Comparison of ENCODE assay signal across 10 cellular contexts in genomic region chr5:60340326-60340725, GRCh38.
"Had no signal": no experiment of that assay in that cellular context is flagged by ENCODE, and none has a peak within 500 bp of the region (broad histone marks: within the 10 kb centered on the region; RNA-seq: fewer than 3 reads in every experiment).

No MANE protein-coding gene starts in this region.

- DNase-seq: activated CD4-positive, alpha-beta T cell treated with anti-CD3 and anti-CD28 coated beads, Interleukin-2, amount 50 U/mL, for 4 hours; activated naive CD4-positive, alpha-beta T cell treated with anti-CD3 and anti-CD28 coated beads, Interleukin-2, amount 50 U/mL, for 16 hours; activated T-cell treated with anti-CD3 and anti-CD28 coated beads, Interleukin-2, amount 50 U/mL, for 1 hour; adrenal gland; colonic mucosa; esophagus squamous epithelium; immature natural killer cell; right lobe of liver; transverse colon had no signal

- H3K27ac ChIP-seq: adrenal gland, colonic mucosa, right lobe of liver had no signal

- H3K36me3 ChIP-seq: adrenal gland, colonic mucosa, esophagus squamous epithelium, heart left ventricle, right lobe of liver, transverse colon had no signal

- H3K27me3 ChIP-seq: adrenal gland, colonic mucosa, right lobe of liver, transverse colon had no signal

- H3K9me3 ChIP-seq: adrenal gland, colonic mucosa, esophagus squamous epithelium, heart left ventricle, right lobe of liver, transverse colon had no signal

- H3K4me1 ChIP-seq: adrenal gland, colonic mucosa, heart left ventricle, right lobe of liver, transverse colon had no signal

- H3K4me3 ChIP-seq: adrenal gland, colonic mucosa, heart left ventricle, right lobe of liver, transverse colon had no signal
